In the genomic region with DNA sequence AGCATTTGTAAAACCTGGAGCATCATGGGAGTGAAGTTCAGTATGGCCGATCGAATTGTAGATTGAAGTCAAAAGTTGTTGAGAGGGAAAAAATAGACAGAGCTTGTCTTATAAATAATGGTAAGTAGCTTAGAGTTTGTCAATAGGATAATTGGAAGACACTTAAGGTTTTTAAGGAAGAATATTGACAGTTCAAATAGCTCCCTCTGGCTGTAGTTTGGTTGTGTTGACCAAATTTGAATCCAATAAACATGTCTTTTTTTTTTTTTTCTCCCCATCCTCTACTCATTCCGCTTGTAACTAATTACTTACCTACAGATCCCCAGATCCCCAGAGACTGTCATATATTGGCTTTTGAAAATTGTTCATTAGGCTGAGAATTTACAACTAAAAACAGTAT, we compare ENCODE assay signal across 2 cellular contexts.
TF ChIP-seq lines count a peak whose summit lies in the region.

No MANE protein-coding gene starts in this region.

TF ChIP-seq in GM23338, 12 proteins besides CTCF, POLR2A, EP300 and RAD21 (continued from another document):
- TF ChIP-seq EZH2 (IDR thresholded peaks at IDR 0.05; ENCODE audit: low read depth, unreplicated experiment) (no peak), JUNB (IDR thresholded peaks at IDR 0.05; ENCODE audit: unreplicated experiment) (no peak), STAT1 (IDR thresholded peaks at IDR 0.05; ENCODE audit: unreplicated experiment) (no peak), CREB1 (CRISPR knock-in tag; IDR thresholded peaks at IDR 0.05; ENCODE audit: low read depth) (no peak), EZH2phosphoT487 (IDR thresholded peaks at IDR 0.05; ENCODE audit: unreplicated experiment) (no peak), ZNF331 (CRISPR knock-in tag; IDR thresholded peaks at IDR 0.05; ENCODE audit: low read depth) (no peak), ZNF114 (CRISPR knock-in tag; IDR thresholded peaks at IDR 0.05) (no peak)
- TF ChIP-seq, protein P1, sequence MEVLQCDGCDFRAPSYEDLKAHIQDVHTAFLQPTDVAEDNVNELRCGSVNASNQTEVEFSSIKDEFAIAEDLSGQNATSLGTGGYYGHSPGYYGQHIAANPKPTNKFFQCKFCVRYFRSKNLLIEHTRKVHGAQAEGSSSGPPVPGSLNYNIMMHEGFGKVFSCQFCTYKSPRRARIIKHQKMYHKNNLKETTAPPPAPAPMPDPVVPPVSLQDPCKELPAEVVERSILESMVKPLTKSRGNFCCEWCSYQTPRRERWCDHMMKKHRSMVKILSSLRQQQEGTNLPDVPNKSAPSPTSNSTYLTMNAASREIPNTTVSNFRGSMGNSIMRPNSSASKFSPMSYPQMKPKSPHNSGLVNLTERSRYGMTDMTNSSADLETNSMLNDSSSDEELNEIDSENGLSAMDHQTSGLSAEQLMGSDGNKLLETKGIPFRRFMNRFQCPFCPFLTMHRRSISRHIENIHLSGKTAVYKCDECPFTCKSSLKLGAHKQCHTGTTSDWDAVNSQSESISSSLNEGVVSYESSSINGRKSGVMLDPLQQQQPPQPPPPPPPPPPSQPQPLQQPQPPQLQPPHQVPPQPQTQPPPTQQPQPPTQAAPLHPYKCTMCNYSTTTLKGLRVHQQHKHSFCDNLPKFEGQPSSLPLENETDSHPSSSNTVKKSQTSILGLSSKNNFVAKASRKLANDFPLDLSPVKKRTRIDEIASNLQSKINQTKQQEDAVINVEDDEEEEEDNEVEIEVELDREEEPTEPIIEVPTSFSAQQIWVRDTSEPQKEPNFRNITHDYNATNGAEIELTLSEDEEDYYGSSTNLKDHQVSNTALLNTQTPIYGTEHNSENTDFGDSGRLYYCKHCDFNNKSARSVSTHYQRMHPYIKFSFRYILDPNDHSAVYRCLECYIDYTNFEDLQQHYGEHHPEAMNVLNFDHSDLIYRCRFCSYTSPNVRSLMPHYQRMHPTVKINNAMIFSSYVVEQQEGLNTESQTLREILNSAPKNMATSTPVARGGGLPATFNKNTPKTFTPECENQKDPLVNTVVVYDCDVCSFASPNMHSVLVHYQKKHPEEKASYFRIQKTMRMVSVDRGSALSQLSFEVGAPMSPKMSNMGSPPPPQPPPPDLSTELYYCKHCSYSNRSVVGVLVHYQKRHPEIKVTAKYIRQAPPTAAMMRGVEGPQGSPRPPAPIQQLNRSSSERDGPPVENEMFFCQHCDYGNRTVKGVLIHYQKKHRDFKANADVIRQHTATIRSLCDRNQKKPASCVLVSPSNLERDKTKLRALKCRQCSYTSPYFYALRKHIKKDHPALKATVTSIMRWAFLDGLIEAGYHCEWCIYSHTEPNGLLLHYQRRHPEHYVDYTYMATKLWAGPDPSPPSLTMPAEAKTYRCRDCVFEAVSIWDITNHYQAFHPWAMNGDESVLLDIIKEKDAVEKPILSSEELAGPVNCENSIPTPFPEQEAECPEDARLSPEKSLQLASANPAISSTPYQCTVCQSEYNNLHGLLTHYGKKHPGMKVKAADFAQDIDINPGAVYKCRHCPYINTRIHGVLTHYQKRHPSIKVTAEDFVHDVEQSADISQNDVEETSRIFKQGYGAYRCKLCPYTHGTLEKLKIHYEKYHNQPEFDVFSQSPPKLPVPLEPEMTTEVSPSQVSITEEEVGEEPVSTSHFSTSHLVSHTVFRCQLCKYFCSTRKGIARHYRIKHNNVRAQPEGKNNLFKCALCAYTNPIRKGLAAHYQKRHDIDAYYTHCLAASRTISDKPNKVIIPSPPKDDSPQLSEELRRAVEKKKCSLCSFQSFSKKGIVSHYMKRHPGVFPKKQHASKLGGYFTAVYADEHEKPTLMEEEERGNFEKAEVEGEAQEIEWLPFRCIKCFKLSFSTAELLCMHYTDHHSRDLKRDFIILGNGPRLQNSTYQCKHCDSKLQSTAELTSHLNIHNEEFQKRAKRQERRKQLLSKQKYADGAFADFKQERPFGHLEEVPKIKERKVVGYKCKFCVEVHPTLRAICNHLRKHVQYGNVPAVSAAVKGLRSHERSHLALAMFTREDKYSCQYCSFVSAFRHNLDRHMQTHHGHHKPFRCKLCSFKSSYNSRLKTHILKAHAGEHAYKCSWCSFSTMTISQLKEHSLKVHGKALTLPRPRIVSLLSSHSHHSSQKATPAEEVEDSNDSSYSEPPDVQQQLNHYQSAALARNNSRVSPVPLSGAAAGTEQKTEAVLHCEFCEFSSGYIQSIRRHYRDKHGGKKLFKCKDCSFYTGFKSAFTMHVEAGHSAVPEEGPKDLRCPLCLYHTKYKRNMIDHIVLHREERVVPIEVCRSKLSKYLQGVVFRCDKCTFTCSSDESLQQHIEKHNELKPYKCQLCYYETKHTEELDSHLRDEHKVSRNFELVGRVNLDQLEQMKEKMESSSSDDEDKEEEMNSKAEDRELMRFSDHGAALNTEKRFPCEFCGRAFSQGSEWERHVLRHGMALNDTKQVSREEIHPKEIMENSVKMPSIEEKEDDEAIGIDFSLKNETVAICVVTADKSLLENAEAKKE (CRISPR knock-in tag; IDR thresholded peaks at IDR 0.05), result no peak

TF ChIP-seq in WTC11, 78 proteins besides CTCF, POLR2A, EP300 and RAD21:
- TF ChIP-seq, protein P2, sequence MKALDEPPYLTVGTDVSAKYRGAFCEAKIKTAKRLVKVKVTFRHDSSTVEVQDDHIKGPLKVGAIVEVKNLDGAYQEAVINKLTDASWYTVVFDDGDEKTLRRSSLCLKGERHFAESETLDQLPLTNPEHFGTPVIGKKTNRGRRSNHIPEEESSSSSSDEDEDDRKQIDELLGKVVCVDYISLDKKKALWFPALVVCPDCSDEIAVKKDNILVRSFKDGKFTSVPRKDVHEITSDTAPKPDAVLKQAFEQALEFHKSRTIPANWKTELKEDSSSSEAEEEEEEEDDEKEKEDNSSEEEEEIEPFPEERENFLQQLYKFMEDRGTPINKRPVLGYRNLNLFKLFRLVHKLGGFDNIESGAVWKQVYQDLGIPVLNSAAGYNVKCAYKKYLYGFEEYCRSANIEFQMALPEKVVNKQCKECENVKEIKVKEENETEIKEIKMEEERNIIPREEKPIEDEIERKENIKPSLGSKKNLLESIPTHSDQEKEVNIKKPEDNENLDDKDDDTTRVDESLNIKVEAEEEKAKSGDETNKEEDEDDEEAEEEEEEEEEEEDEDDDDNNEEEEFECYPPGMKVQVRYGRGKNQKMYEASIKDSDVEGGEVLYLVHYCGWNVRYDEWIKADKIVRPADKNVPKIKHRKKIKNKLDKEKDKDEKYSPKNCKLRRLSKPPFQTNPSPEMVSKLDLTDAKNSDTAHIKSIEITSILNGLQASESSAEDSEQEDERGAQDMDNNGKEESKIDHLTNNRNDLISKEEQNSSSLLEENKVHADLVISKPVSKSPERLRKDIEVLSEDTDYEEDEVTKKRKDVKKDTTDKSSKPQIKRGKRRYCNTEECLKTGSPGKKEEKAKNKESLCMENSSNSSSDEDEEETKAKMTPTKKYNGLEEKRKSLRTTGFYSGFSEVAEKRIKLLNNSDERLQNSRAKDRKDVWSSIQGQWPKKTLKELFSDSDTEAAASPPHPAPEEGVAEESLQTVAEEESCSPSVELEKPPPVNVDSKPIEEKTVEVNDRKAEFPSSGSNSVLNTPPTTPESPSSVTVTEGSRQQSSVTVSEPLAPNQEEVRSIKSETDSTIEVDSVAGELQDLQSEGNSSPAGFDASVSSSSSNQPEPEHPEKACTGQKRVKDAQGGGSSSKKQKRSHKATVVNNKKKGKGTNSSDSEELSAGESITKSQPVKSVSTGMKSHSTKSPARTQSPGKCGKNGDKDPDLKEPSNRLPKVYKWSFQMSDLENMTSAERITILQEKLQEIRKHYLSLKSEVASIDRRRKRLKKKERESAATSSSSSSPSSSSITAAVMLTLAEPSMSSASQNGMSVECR (CRISPR knock-in tag; IDR thresholded peaks at IDR 0.05; ENCODE audit: borderline replicate concordance), result no peak
- TF ChIP-seq, protein P3, sequence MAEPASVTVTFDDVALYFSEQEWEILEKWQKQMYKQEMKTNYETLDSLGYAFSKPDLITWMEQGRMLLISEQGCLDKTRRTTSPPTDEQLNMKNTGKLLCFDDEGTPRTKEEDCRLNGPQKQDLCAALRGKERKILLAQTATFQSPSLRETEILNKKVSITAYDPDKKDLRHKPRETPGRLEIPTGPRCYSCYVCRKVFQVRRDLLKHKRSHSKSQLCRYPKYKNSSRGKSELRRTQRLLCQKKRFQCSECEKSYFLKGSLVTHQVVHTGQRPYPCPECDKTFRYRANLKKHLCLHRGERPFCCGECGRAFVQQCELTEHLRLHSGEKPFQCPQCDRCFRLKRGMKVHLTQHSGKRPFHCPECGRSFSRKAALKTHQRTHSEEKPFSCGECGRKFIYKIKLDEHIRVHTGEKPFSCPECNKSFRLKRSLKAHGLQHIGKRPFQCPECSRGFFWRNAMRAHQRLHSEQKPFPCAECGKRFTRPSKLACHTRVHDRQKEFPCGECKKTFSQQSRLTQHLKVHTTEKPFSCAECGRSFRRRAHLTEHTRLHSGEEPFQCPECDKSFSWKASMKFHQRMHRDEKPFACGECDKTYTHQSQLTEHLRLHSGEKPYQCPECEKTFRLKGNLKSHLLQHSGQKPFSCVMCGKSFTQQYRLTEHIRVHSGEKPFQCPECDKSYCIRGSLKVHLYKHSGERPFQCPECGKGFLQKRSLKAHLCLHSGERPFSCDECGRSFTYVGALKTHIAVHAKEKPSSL (CRISPR knock-in tag; conservative IDR thresholded peaks at IDR 0.05), result no peak
- TF ChIP-seq, protein P4, sequence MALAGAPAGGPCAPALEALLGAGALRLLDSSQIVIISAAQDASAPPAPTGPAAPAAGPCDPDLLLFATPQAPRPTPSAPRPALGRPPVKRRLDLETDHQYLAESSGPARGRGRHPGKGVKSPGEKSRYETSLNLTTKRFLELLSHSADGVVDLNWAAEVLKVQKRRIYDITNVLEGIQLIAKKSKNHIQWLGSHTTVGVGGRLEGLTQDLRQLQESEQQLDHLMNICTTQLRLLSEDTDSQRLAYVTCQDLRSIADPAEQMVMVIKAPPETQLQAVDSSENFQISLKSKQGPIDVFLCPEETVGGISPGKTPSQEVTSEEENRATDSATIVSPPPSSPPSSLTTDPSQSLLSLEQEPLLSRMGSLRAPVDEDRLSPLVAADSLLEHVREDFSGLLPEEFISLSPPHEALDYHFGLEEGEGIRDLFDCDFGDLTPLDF (CRISPR knock-in tag; IDR thresholded peaks at IDR 0.05), result no peak
- TF ChIP-seq, protein P5, sequence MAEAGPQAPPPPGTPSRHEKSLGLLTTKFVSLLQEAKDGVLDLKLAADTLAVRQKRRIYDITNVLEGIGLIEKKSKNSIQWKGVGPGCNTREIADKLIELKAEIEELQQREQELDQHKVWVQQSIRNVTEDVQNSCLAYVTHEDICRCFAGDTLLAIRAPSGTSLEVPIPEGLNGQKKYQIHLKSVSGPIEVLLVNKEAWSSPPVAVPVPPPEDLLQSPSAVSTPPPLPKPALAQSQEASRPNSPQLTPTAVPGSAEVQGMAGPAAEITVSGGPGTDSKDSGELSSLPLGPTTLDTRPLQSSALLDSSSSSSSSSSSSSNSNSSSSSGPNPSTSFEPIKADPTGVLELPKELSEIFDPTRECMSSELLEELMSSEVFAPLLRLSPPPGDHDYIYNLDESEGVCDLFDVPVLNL (CRISPR knock-in tag; IDR thresholded peaks at IDR 0.05; ENCODE audit: borderline replicate concordance, low read depth), result no peak
- no peak for TF ChIP-seq NFATC4 (CRISPR knock-in tag; IDR thresholded peaks at IDR 0.05)
- no peak for TF ChIP-seq NR1H2 (CRISPR knock-in tag; IDR thresholded peaks at IDR 0.05)
- no peak for TF ChIP-seq ESRRA (CRISPR knock-in tag; IDR thresholded peaks at IDR 0.05; ENCODE audit: borderline replicate concordance)
- no peak for TF ChIP-seq NR2C2 (CRISPR knock-in tag; IDR thresholded peaks at IDR 0.05)
